8 cellular contexts compared by ENCODE assay signal in genomic region chr11:66856496-66857233, GRCh38. TPM values are rescaled to one million over a fixed set of nuclear protein-coding genes. Genes with fewer than 3 reads are reported as not detected.
DNase-seq lines count a peak whose midpoint lies in the region; ATAC-seq and TF ChIP-seq lines count a peak whose summit lies in the region.

TSS of gene LRFN4 (plus strand) at chr11:66857064. CDS start at chr11:66857745, 681 bp downstream.

- peak within 1 kb of the TSS; percentile 86 for H3K4me3 Mint-ChIP-seq in MCF 10A (ENCODE audit: unreplicated experiment)

- H3K9me3 ChIP-seq in iPS-20b (ENCODE audit: insufficient read depth, low read depth, low read length): no peaks in the 10 kb centered on the region

- H3K4me3 ChIP-seq in iPS-20b (ENCODE audit: low read length): peak within 1 kb of the TSS; percentile 84
- H3K4me3 ChIP-seq in skeletal muscle cell (ENCODE audit: low read depth, low read length): peak within 1 kb of the TSS; percentile 71

- ATAC-seq in GM18907 (IDR thresholded peaks at IDR 0.05; ENCODE audit: unreplicated experiment) (peak; percentile 31), HG03103 (IDR thresholded peaks at IDR 0.05; ENCODE audit: low read depth, unreplicated experiment) (peak; percentile 30)

- BruUV-seq in MCF 10A (replicated peaks; lab: Mats Ljungman, UMichigan): no TSS peak

- intact Hi-C loops in MCF 10A (cut with micrococcal nuclease): loop anchor here (1.0 to 10.0 kb wide), 3 partner anchors 102 to 198 kb away; partner anchors contain the start of genes PC and RHOD

- peaks cover 52% of the 10 kb centered on the region for H3K36me3 Mint-ChIP-seq in MCF 10A (ENCODE audit: insufficient read depth, unreplicated experiment)

- POLR2A ChIA-PET in RWPE1 (lab: Yijun Ruan, JAX; ENCODE audit: low non-redundant PET) (interaction anchor here (0.8 kb wide), 1 partner anchor 13 kb away, joined by 3 read pairs; the partner anchor contains the start of gene RCE1), MCF 10A (lab: Yijun Ruan, JAX) (interaction anchor here (0.7 to 5.5 kb wide), 13 partner anchors 10 to 201 kb away, joined by 3 to 74 read pairs (median 4); partner anchors contain the start of genes C11orf86, PC and RCE1)

- H3K27me3 Mint-ChIP-seq in MCF 10A (ENCODE audit: insufficient read depth, unreplicated experiment): no peaks in the 10 kb centered on the region

- H3K27ac ChIP-seq in RWPE1: peak within 1 kb of the TSS; percentile 94
- peak within 1 kb of the TSS; percentile 89 for H3K27ac ChIP-seq in iPS-20b (ENCODE audit: low read length)

- H3K27ac Mint-ChIP-seq in MCF 10A (ENCODE audit: low read depth, unreplicated experiment): no peak within 1 kb of the TSS

- peaks cover 6% of the 10 kb centered on the region; the same call in 1 of the 2 replicates for H3K36me3 ChIP-seq in iPS-20b (ENCODE audit: insufficient read depth, low read depth, low read length)

- TF ChIP-seq CTCF in RWPE1 (conservative IDR thresholded peaks at IDR 0.05; ENCODE audit: low read depth): no peak
- TF ChIP-seq CTCF in MCF 10A (IDR thresholded peaks at IDR 0.05; ENCODE audit: unreplicated experiment): no peak

- peak within 1 kb of the TSS; percentile 94 for H3K9ac ChIP-seq in iPS-20b (ENCODE audit: low read depth, low read length)

- no peaks in the 10 kb centered on the region for H3K9me3 Mint-ChIP-seq in MCF 10A (ENCODE audit: unreplicated experiment)

- CTCF ChIA-PET in RWPE1 (lab: Yijun Ruan, JAX): interaction anchor here (0.6 kb wide), 1 partner anchor 123 kb away, joined by 5 read pairs; no protein-coding TSS in a partner anchor
- CTCF ChIA-PET in MCF 10A (lab: Yijun Ruan, JAX): interaction anchor here (1.8 kb wide), 1 partner anchor 120 kb away, joined by 8 read pairs; no protein-coding TSS in a partner anchor

- DNase-seq in C1 segment of cervical spinal cord (lab: John Stamatoyannopoulos, UW) (peak in 9 of 14 donors; percentile 50 to 94 (median 75)), RWPE1 (ENCODE audit: low spot score) (peak; percentile 57), MCF 10A (ENCODE audit: unreplicated experiment) (no peak), skeletal muscle cell (ENCODE audit: low read depth) (no peak)
- DNase-seq in NK-92 treated with Interleukin-12 subunit alpha and Interleukin-12 subunit beta, amount 100 ng/mL, for 24 hours (lab: John Stamatoyannopoulos, UW): no peak

- no peaks in the 10 kb centered on the region for H3K27me3 ChIP-seq in iPS-20b (ENCODE audit: insufficient read depth, low read length)

- H3K4me1 ChIP-seq in iPS-20b (ENCODE audit: insufficient read depth, low read length): peaks cover 8% of the 10 kb centered on the region; the same call in 1 of the 2 replicates

- H3K4me1 Mint-ChIP-seq in MCF 10A (ENCODE audit: insufficient read depth, unreplicated experiment): peaks cover 6% of the 10 kb centered on the region

RNA-seq across cellular contexts. Expression of gene LRFN4, which starts in this region (rescaled TPM):
- total RNA-seq in MCF 10A (2022): 30.4 and 39.9 TPM in 2 replicates

Comparison
In these comparisons a context has a peak if more than half of its experiments do, and no peak if none do; other contexts are left out.
1. DNase-seq: peak in C1 segment of cervical spinal cord (9 of 14) and RWPE1 (single experiment); none in MCF 10A (single experiment), skeletal muscle cell (single experiment) and NK-92 treated with Interleukin-12 subunit alpha and Interleukin-12 subunit beta, amount 100 ng/mL, for 24 hours (single experiment).